Comparison of ENCODE assay signal across 17 cellular contexts in genomic region chr5:164094321-164094720, GRCh38.
DNase-seq lines count a peak whose midpoint lies in the region; ATAC-seq and TF ChIP-seq lines count a peak whose summit lies in the region.
"Had no signal": no experiment of that assay in that cellular context is flagged by ENCODE, and none has a peak within 500 bp of the region (broad histone marks: within the 10 kb centered on the region; RNA-seq: fewer than 3 reads in every experiment).

No MANE protein-coding gene starts in this region.

- H3K79me2 ChIP-seq in trophoblast cell (ENCODE audit: control insufficient read depth, insufficient read depth, low read length, poor library complexity): no peaks in the 10 kb centered on the region

- no CpG with 5 or more reads among the region's 3 CpGs for WGBS in trophoblast cell (ENCODE audit: extremely low coverage, insufficient coverage, insufficient read length)

- DNase-seq in NCI-H460 (ENCODE audit: extremely low read depth, low read depth) (peak; percentile 56), dermis blood vessel endothelial cell (peak; percentile 48), trophoblast cell (peak; percentile 70 to 92), upper lobe of right lung (no peak)
- no peak for DNase-seq in activated CD8-positive, alpha-beta memory T cell treated with anti-CD3 and anti-CD28 coated beads for 24 hours
- DNase-seq: AML-193; Caco-2; Calu3; CD4-positive, alpha-beta T cell; CD8-positive, alpha-beta T cell; DMS79 treated with DMSO at 0.1 percent for 48 hours; GF-D8 had no signal

- no peak overlapping the region for H3K23ac ChIP-seq in trophoblast cell (ENCODE audit: low read length)

- H2BK12ac ChIP-seq in trophoblast cell (ENCODE audit: low read length): no peak overlapping the region

- no peak overlapping the region for H2BK5ac ChIP-seq in trophoblast cell (ENCODE audit: low read depth, low read length, poor library complexity)

- no peaks in the 10 kb centered on the region for H3K79me1 ChIP-seq in trophoblast cell (ENCODE audit: low read length)

- no peaks in the 10 kb centered on the region for H3K36me3 ChIP-seq in trophoblast cell (ENCODE audit: control insufficient read depth in 1 of 2, insufficient read depth in 2 of 2, low read length in 2 of 2)
- H3K36me3 ChIP-seq in upper lobe of right lung: no peaks in the 10 kb centered on the region
- H3K36me3 ChIP-seq: BLaER1 treated with 17β-estradiol and CSF1 and Interleukin-3, amounts not matched to agents 10 nM and 100 nM had no signal

- H3K4ac ChIP-seq in trophoblast cell (ENCODE audit: low read depth, low read length): no peak overlapping the region

- H3K4me1 ChIP-seq in trophoblast cell (ENCODE audit: control insufficient read depth in 1 of 2, insufficient read depth in 2 of 2, low read length in 2 of 2) (no peaks in the 10 kb centered on the region), upper lobe of right lung (no peaks in the 10 kb centered on the region)
- H3K4me1 ChIP-seq: A549, Caco-2 had no signal

- TF ChIP-seq CTCF in upper lobe of right lung (IDR thresholded peaks at IDR 0.05): no peak

- H2BK120ac ChIP-seq in trophoblast cell (ENCODE audit: insufficient read depth, low read length, poor library complexity): no peak overlapping the region

- no peak overlapping the region for H2AK5ac ChIP-seq in trophoblast cell (ENCODE audit: low read length)

- no peak overlapping the region for H4K12ac ChIP-seq in trophoblast cell (ENCODE audit: low read depth, low read length)

- H3K27ac ChIP-seq in trophoblast cell (ENCODE audit: low read depth, low read length) (no peak overlapping the region), upper lobe of right lung (no peak overlapping the region)
- H3K27ac ChIP-seq: 22Rv1; A549; BLaER1 treated with 17β-estradiol and CSF1 and Interleukin-3, amounts not matched to agents 10 nM and 100 nM; C4-2B had no signal

- intact Hi-C loops in upper lobe of right lung (cut with DNase I): no loop called here

- H2AFZ ChIP-seq in trophoblast cell (ENCODE audit: insufficient read depth, low read length, poor library complexity): no peak overlapping the region

- H3K9me3 ChIP-seq in trophoblast cell (ENCODE audit: insufficient read depth, low read depth, low read length): no peaks in the 10 kb centered on the region
- no peaks in the 10 kb centered on the region for H3K9me3 ChIP-seq in upper lobe of right lung
- H3K9me3 ChIP-seq: A549, Caco-2 had no signal

- ATAC-seq in upper lobe of right lung (no peak), GM21526 (IDR thresholded peaks at IDR 0.05; ENCODE audit: low FRiP score, unreplicated experiment) (no peak)
- ATAC-seq: A549; CD8-positive, alpha-beta T cell had no signal

- no peak overlapping the region for H4K91ac ChIP-seq in trophoblast cell (ENCODE audit: low read depth, low read length)

- no peak overlapping the region for H3K9ac ChIP-seq in trophoblast cell (ENCODE audit: low read length)
- H3K9ac ChIP-seq: BLaER1 treated with 17β-estradiol and CSF1 and Interleukin-3, amounts not matched to agents 10 nM and 100 nM had no signal

- H3K27me3 ChIP-seq in trophoblast cell (ENCODE audit: insufficient read depth, low read length): no peaks in the 10 kb centered on the region
- H3K27me3 ChIP-seq in upper lobe of right lung: no peaks in the 10 kb centered on the region
- H3K27me3 ChIP-seq: BLaER1 treated with 17β-estradiol and CSF1 and Interleukin-3, amounts not matched to agents 10 nM and 100 nM had no signal

- no peak overlapping the region for H3K14ac ChIP-seq in trophoblast cell (ENCODE audit: low read length)

- H3K4me2 ChIP-seq in trophoblast cell (ENCODE audit: low read length): no peak overlapping the region
- H3K4me2 ChIP-seq: A549; BLaER1 treated with 17β-estradiol and CSF1 and Interleukin-3, amounts not matched to agents 10 nM and 100 nM had no signal

- no peak overlapping the region for H4K8ac ChIP-seq in trophoblast cell (ENCODE audit: low read depth, low read length)

- H3K4me3 ChIP-seq in trophoblast cell (ENCODE audit: low read depth, low read length) (no peak overlapping the region), upper lobe of right lung (no peak overlapping the region)
- H3K4me3 ChIP-seq: A549; BLaER1 treated with 17β-estradiol and CSF1 and Interleukin-3, amounts not matched to agents 10 nM and 100 nM had no signal

- H3K18ac ChIP-seq in trophoblast cell (ENCODE audit: low read length): no peak overlapping the region

Comparison
In these comparisons a context has a peak if more than half of its experiments do, and no peak if none do; other contexts are left out.
1. DNase-seq: peak in NCI-H460 (single experiment), dermis blood vessel endothelial cell (single experiment) and trophoblast cell (2 of 2); none in upper lobe of right lung (single experiment) and activated CD8-positive, alpha-beta memory T cell treated with anti-CD3 and anti-CD28 coated beads for 24 hours (single experiment).